Comparison of ENCODE assay signal across 20 cellular contexts in genomic region chrX:130700629-130701028, GRCh38.
DNase-seq lines count a peak whose midpoint lies in the region; ATAC-seq, FAIRE-seq and TF ChIP-seq lines count a peak whose summit lies in the region.
"Had no signal": no experiment of that assay in that cellular context is flagged by ENCODE, and none has a peak within 500 bp of the region (broad histone marks: within the 10 kb centered on the region; RNA-seq: fewer than 3 reads in every experiment).

No MANE protein-coding gene starts in this region.

- no peaks in the 10 kb centered on the region for H3K9me3 Mint-ChIP-seq in astrocyte (ENCODE audit: unreplicated experiment)
- H3K9me3 Mint-ChIP-seq: CD4-positive, alpha-beta T cell; CD8-positive, alpha-beta T cell had no signal

- no peaks in the 10 kb centered on the region for H3K27me3 Mint-ChIP-seq in astrocyte (ENCODE audit: low read depth, unreplicated experiment)
- H3K27me3 Mint-ChIP-seq: B cell; CD4-positive, alpha-beta T cell had no signal

- H3K9me1 ChIP-seq in K562 (ENCODE audit: control insufficient read depth, insufficient read depth, low read length): no peaks in the 10 kb centered on the region

- CTCF ChIA-PET in A549 (lab: Yijun Ruan, JAX) (interaction anchor here (0.5 kb wide), 1 partner anchor 18 kb away, joined by 6 read pairs; no protein-coding TSS in a partner anchor), K562 (lab: Yijun Ruan, JAX; ENCODE audit: low intra/inter-chr PET ratio) (no interaction called here)

- H3K36me3 Mint-ChIP-seq in astrocyte (ENCODE audit: low read depth, unreplicated experiment): no peaks in the 10 kb centered on the region

- H3K4me3 Mint-ChIP-seq in astrocyte (ENCODE audit: unreplicated experiment): no peak overlapping the region
- H3K4me3 Mint-ChIP-seq: B cell; CD4-positive, alpha-beta T cell; CD8-positive, alpha-beta T cell had no signal

- in situ Hi-C loops in K562 (cut with MboI): no loop called here

- BruUV-seq in K562 (replicated peaks; lab: Mats Ljungman, UMichigan): no TSS peak

- H3K27ac Mint-ChIP-seq in astrocyte (ENCODE audit: unreplicated experiment): no peak overlapping the region
- H3K27ac Mint-ChIP-seq: B cell; CD4-positive, alpha-beta T cell; CD8-positive, alpha-beta T cell had no signal

- peaks cover 2% of the 10 kb centered on the region for H3K4me1 Mint-ChIP-seq in astrocyte (ENCODE audit: low read depth, unreplicated experiment)

- H3K9ac ChIP-seq in astrocyte (ENCODE audit: low read length): no peak overlapping the region
- no peak overlapping the region for H3K9ac ChIP-seq in K562 (ENCODE audit: insufficient read depth in 1 of 2, low read depth in 2 of 2, low read length in 2 of 2)
- H3K9ac ChIP-seq: BLaER1 treated with 17β-estradiol and CSF1 and Interleukin-3, amounts not matched to agents 10 nM and 100 nM had no signal

- no peak for TF ChIP-seq EP300 in A549 (IDR thresholded peaks at IDR 0.05)
- no peak for TF ChIP-seq EP300 in K562 (IDR thresholded peaks at IDR 0.05; ENCODE audit: low read length)

- DNase-seq in A549 (ENCODE audit: low read depth in 1 of 2, low spot score in 1 of 2): no peak
- DNase-seq in astrocyte (ENCODE audit: low read depth): no peak
- DNase-seq in K562 (ENCODE audit: extremely low read depth in 1 of 4, low spot score in 3 of 4): no peak
- no peak for DNase-seq in AG08396 (ENCODE audit: low spot score)
- DNase-seq in NCI-H526 (lab: John Stamatoyannopoulos, UW): no peak
- DNase-seq: ACHN; AML-193; Caco-2; Calu3; CD4-positive, alpha-beta T cell; CD8-positive, alpha-beta T cell; DMS79 treated with DMSO at 0.1 percent for 48 hours; GF-D8 had no signal

- H3K9me3 ChIP-seq in A549 (no peaks in the 10 kb centered on the region), astrocyte (ENCODE audit: insufficient read depth, low read depth, low read length) (no peaks in the 10 kb centered on the region), K562 (replicated peaks; ENCODE audit: control insufficient read depth, insufficient read depth, low read depth, low read length) (no peaks in the 10 kb centered on the region)
- H3K9me3 ChIP-seq: BLaER1 treated with 17β-estradiol and CSF1 and Interleukin-3, amounts not matched to agents 10 nM and 100 nM; Caco-2 had no signal

- no peak overlapping the region for H3K4me2 ChIP-seq in A549
- H3K4me2 ChIP-seq in astrocyte (ENCODE audit: low read length): no peak overlapping the region
- no peak overlapping the region for H3K4me2 ChIP-seq in K562 (ENCODE audit: insufficient read depth, low read length)
- H3K4me2 ChIP-seq: BLaER1 treated with 17β-estradiol and CSF1 and Interleukin-3, amounts not matched to agents 10 nM and 100 nM had no signal

- H3K4me1 ChIP-seq in A549 (peaks cover 19% of the 10 kb centered on the region), astrocyte (ENCODE audit: insufficient read depth, low read length) (no peaks in the 10 kb centered on the region), K562 (replicated peaks in 1 of 2; ENCODE audit: control insufficient read depth in 2 of 2, insufficient read depth in 2 of 2, low read length in 2 of 2) (peaks cover 2 to 19% of the 10 kb centered on the region in 2 experiments; a peak in 4 of 5 replicates)
- H3K4me1 ChIP-seq: Caco-2 had no signal

- H2AFZ ChIP-seq in astrocyte (ENCODE audit: low read depth, low read length) (no peak overlapping the region), K562 (ENCODE audit: low read depth, low read length) (no peak overlapping the region)

- no peak for TF ChIP-seq POLR2A in A549 (IDR thresholded peaks at IDR 0.05; ENCODE audit: low read length)
- TF ChIP-seq POLR2A in K562 (conservative IDR thresholded peaks at IDR 0.05): no peak

- ATAC-seq in A549: no peak
- ATAC-seq in K562: no peak
- ATAC-seq: CD8-positive, alpha-beta T cell had no signal

- intact Hi-C loops in K562 (cut with micrococcal nuclease): no loop called here

- peak; percentile 82 for FAIRE-seq in A549 (lab: Jason Lieb, UNC)
- peak; percentile 9 for FAIRE-seq in astrocyte (lab: Jason Lieb, UNC)
- FAIRE-seq in K562 (lab: Jason Lieb, UNC): no peak
- FAIRE-seq: D721Med, GM12892, GM18507 had no signal

- H4K20me1 ChIP-seq in astrocyte (ENCODE audit: insufficient read depth, low read length) (no peaks in the 10 kb centered on the region), K562 (replicated peaks; ENCODE audit: control insufficient read depth, insufficient read depth, low read length) (no peaks in the 10 kb centered on the region)
- H4K20me1 ChIP-seq: BLaER1 treated with 17β-estradiol and CSF1 and Interleukin-3, amounts not matched to agents 10 nM and 100 nM had no signal

- POLR2A ChIA-PET in A549 (lab: Yijun Ruan, JAX): no interaction called here
- POLR2A ChIA-PET in K562 (lab: Yijun Ruan, JAX): no interaction called here

- H3K79me2 ChIP-seq in astrocyte (ENCODE audit: insufficient read depth, low read length): no peaks in the 10 kb centered on the region
- H3K79me2 ChIP-seq in K562 (ENCODE audit: control insufficient read depth, insufficient read depth, low read length): no peaks in the 10 kb centered on the region

- no peak overlapping the region for H3K4me3 ChIP-seq in A549
- H3K4me3 ChIP-seq in astrocyte (ENCODE audit: insufficient read depth, low read depth, low read length): no peak overlapping the region
- no peak overlapping the region for H3K4me3 ChIP-seq in K562
- H3K4me3 ChIP-seq: BLaER1 treated with 17β-estradiol and CSF1 and Interleukin-3, amounts not matched to agents 10 nM and 100 nM had no signal

- TF ChIP-seq CTCF in A549 (IDR thresholded peaks at IDR 0.05) (no peak), astrocyte (IDR thresholded peaks at IDR 0.05; ENCODE audit: insufficient read depth, low read depth, low read length) (no peak), K562 (IDR thresholded peaks at IDR 0.05 in 2 of 3, conservative IDR thresholded peaks at IDR 0.05 in 1 of 3; ENCODE audit: insufficient read depth in 2 of 3, low read depth in 1 of 3, low read length in 3 of 3) (no peak)

- H3K36me3 ChIP-seq in astrocyte (ENCODE audit: insufficient read depth, low read length) (no peaks in the 10 kb centered on the region), K562 (ENCODE audit: control insufficient read depth, insufficient read depth, low read length) (no peaks in the 10 kb centered on the region)

- H3K27me3 ChIP-seq in astrocyte (ENCODE audit: insufficient read depth, low read length) (no peaks in the 10 kb centered on the region), K562 (ENCODE audit: control insufficient read depth in 2 of 2, insufficient read depth in 2 of 2, low read length in 2 of 2) (no peaks in the 10 kb centered on the region)

- no peak for TF ChIP-seq RAD21 in A549 (conservative IDR thresholded peaks at IDR 0.05 in 1 of 2, IDR thresholded peaks at IDR 0.05 in 1 of 2)
- no peak for TF ChIP-seq RAD21 in K562 (CRISPR knock-in tag; conservative IDR thresholded peaks at IDR 0.05 in 1 of 2, IDR thresholded peaks at IDR 0.05 in 1 of 2)

- H3K27ac ChIP-seq in A549 (no peak overlapping the region), astrocyte (ENCODE audit: low read depth, low read length) (no peak overlapping the region), K562 (ENCODE audit: extremely low read depth, low read depth, low read length) (no peak overlapping the region)
- H3K27ac ChIP-seq: 22Rv1; BLaER1 treated with 17β-estradiol and CSF1 and Interleukin-3, amounts not matched to agents 10 nM and 100 nM; C4-2B had no signal

TF ChIP-seq in A549, 52 proteins besides CTCF, POLR2A, EP300 and RAD21:
- TF ChIP-seq FOSL2 (IDR thresholded peaks at IDR 0.05) (no peak), FOSL2 (CRISPR knock-in tag; IDR thresholded peaks at IDR 0.05) (no peak), CBX2 (IDR thresholded peaks at IDR 0.05; ENCODE audit: borderline replicate concordance, low read depth) (no peak)

TF ChIP-seq in K562, 482 proteins besides CTCF, POLR2A, EP300 and RAD21:
- 0 out of 2 replicates have a peak, but pooled peaks have one; percentile 29 for TF ChIP-seq ADNP (tag; IDR thresholded peaks at IDR 0.05)
- TF ChIP-seq BCOR (IDR thresholded peaks at IDR 0.05): peak; percentile 72; the same call in 1 of the 2 replicates
- TF ChIP-seq ZFP36 (IDR thresholded peaks at IDR 0.05; ENCODE audit: low read depth, low read length, partially characterized antibody): peak; percentile 29
- TF ChIP-seq RBM15 (IDR thresholded peaks at IDR 0.05; ENCODE audit: insufficient read depth, low read length): no peak
- TF ChIP-seq RBM25 (IDR thresholded peaks at IDR 0.05; ENCODE audit: low read depth, low read length, severe bottlenecking): peak; percentile 92
- no peak for TF ChIP-seq ATF1 (CRISPR knock-in tag; IDR thresholded peaks at IDR 0.05)
- no peak for TF ChIP-seq ATF1 (tag; IDR thresholded peaks at IDR 0.05)
- peak in 1 of 2 experiments; percentile 56; a peak in 1 of 4 replicates for TF ChIP-seq KDM1A (IDR thresholded peaks at IDR 0.05)

Comparison
In these comparisons a context has a peak if more than half of its experiments do, and no peak if none do; other contexts are left out.
1. Of the 35 proteins assayed by ChIP-seq in both K562 and A549: peak only in K562: ZFP36; only in A549: none; in both: none; in neither: 33; mixed calls (peak in some experiments, not most) for 1.